8 cellular contexts compared by ENCODE assay signal in the genomic region with DNA sequence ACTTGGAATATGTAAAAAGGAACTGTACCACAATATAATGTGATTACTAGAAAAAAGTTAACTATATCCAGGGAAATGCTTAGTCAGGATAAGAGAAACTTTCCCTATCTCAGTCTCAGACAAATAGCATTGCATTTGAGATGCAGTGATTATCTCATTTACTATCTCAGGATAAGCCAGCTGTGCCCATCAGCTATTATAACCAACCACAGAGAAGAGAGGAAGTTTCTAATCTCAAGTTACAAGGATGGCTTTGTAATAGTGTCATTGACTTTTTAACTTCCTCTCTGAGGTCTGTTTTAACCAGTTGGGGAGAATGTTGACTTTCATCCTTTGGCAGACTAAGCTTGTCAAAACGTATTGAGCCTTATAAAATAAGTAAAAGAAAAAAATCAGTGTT. TPM values are rescaled to one million over a fixed set of nuclear protein-coding genes. Genes with fewer than 3 reads are reported as not detected.
A peak's percentile ranks its signal among the peaks of the same experiment; 100 is the strongest.
DNase-seq lines count a peak whose midpoint lies in the region; ATAC-seq and TF ChIP-seq lines count a peak whose summit lies in the region.

No MANE protein-coding gene starts in this region.

- in situ Hi-C loops in astrocyte of the spinal cord (cut with HindIII; ENCODE audit: low sequenced_read_pairs) = no loop called here

- H3K9me3 ChIP-seq in DOHH2 (ENCODE audit: control insufficient read depth, insufficient read depth, low read length) = no peaks in the 10 kb centered on the region

- no peaks in the 10 kb centered on the region for H3K9me2 ChIP-seq in DOHH2 (replicated peaks; ENCODE audit: control insufficient read depth, low read length)

- ATAC-seq in GM21447 (IDR thresholded peaks at IDR 0.05; ENCODE audit: unreplicated experiment) (peak; percentile 76), esophagus mucosa (no peak)

- no peak overlapping the region for H3K4me3 ChIP-seq in DOHH2 (ENCODE audit: low read length)
- H3K4me3 ChIP-seq in astrocyte of the spinal cord (ENCODE audit: low read depth, low read length) = no peak overlapping the region

- DNase-seq in HS-5 (ENCODE audit: low read depth) (peak; percentile 42), astrocyte of the spinal cord (ENCODE audit: low read depth, low spot score) (peak; percentile 76), activated gamma-delta T cell (lab: John Stamatoyannopoulos, UW) (no peak), DMS 273 (lab: John Stamatoyannopoulos, UW; ENCODE audit: unreplicated experiment) (no peak), immature natural killer cell (no peak)

- peaks cover 52% of the 10 kb centered on the region for H3K4me1 ChIP-seq in DOHH2 (ENCODE audit: control insufficient read depth, low read length)

- no peaks in the 10 kb centered on the region; the same call in 1 of the 2 replicates for H4K20me1 ChIP-seq in DOHH2 (ENCODE audit: control insufficient read depth, insufficient read depth, low read depth, low read length)

- H3K27me3 Mint-ChIP-seq in immature natural killer cell (ENCODE audit: low read depth in 3 of 3) = no peaks in the 10 kb centered on the region

- H3K27me3 ChIP-seq in DOHH2 (ENCODE audit: control insufficient read depth, low read length) = no peaks in the 10 kb centered on the region

- H3K4me2 ChIP-seq in DOHH2 (ENCODE audit: low read length) = peak overlapping the region; percentile 21

- peaks cover 0 to 1% of the 10 kb centered on the region in 2 donors for H3K4me1 Mint-ChIP-seq in immature natural killer cell

- no peaks in the 10 kb centered on the region for H3F3A ChIP-seq in DOHH2 (ENCODE audit: control insufficient read depth, insufficient read depth)

- H3K27ac ChIP-seq in DOHH2 (ENCODE audit: low read depth, low read length) = no peak overlapping the region; the same call in 1 of the 2 replicates

- no peaks in the 10 kb centered on the region for H3K9me3 Mint-ChIP-seq in immature natural killer cell

- peaks cover 32% of the 10 kb centered on the region for H3K79me2 ChIP-seq in DOHH2 (ENCODE audit: control insufficient read depth, low read length)

- H3K36me3 Mint-ChIP-seq in immature natural killer cell = peaks cover 10 to 34% (median 20%) of the 10 kb centered on the region in 3 donors

- H3K4me3 Mint-ChIP-seq in immature natural killer cell = no peak overlapping the region

- peaks cover 72% of the 10 kb centered on the region for H3K36me3 ChIP-seq in DOHH2 (ENCODE audit: control insufficient read depth, low read length)

- H3K27ac Mint-ChIP-seq in immature natural killer cell = no peak overlapping the region

- no peak for TF ChIP-seq CTCF in DOHH2 (IDR thresholded peaks at IDR 0.05; ENCODE audit: low read depth, low read length, poor library complexity, severe bottlenecking)
- TF ChIP-seq CTCF in astrocyte of the spinal cord (IDR thresholded peaks at IDR 0.05; ENCODE audit: low read depth, low read length) = no peak

RNA-seq across cellular contexts. Expression of gene SNX25, which starts 56.5 kb away (rescaled TPM):
- 7.4 TPM for total RNA-seq in esophagus mucosa
- 1 to 10 TPM; 1.9 to 5.2 (median 3.3) TPM for polyA plus RNA-seq in immature natural killer cell

Comparison
In these comparisons a context has a peak if more than half of its experiments do, and no peak if none do; other contexts are left out.
1. DNase-seq: peak in HS-5 (single experiment) and astrocyte of the spinal cord (single experiment); none in activated gamma-delta T cell (single experiment), DMS 273 (single experiment) and immature natural killer cell (0 of 3).